20 cellular contexts compared by ENCODE assay signal in the genomic region with DNA sequence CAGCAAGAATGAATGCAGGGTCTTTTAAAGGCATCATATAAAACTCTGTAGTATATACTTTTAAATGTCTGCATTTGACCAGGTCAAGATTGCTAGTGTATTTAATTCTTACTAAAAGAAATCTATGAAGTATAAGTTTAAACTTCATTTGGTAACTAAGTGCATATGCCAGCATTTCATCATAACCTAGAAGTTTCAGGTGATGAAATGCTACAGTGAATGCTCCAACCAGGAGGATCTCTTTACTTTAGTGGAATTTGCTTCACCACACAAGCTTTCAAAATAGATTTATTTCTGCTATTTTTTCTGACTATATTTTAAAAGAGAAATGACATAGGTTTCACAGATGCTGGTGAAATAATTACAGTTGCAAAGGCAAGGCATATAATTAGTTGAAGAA.
DNase-seq lines count a peak whose midpoint lies in the region; ATAC-seq and TF ChIP-seq lines count a peak whose summit lies in the region.
"Had no signal": no experiment of that assay in that cellular context is flagged by ENCODE, and none has a peak within 500 bp of the region (broad histone marks: within the 10 kb centered on the region; RNA-seq: fewer than 3 reads in every experiment).

No MANE protein-coding gene starts in this region.

- TF ChIP-seq POLR2A in right lobe of liver (IDR thresholded peaks at IDR 0.05): no peak

- DNase-seq in NOMO-1 treated with DMSO at 0.1 percent for 48 hours (lab: John Stamatoyannopoulos, UW; ENCODE audit: unreplicated experiment): peak; percentile 33
- DNase-seq in NOMO-1 treated with dmso at 0.1 percent for 144 hours (lab: John Stamatoyannopoulos, UW; ENCODE audit: unreplicated experiment): no peak
- no peak for DNase-seq in HFFc6
- no peak for DNase-seq in brain microvascular endothelial cell
- no peak for DNase-seq in right lobe of liver
- DNase-seq in glutamatergic neuron: no peak
- DNase-seq in activated CD8-positive, alpha-beta memory T cell treated with anti-CD3 and anti-CD28 coated beads, Interleukin-2, amount 10 ng/mL, durations not matched to agents 7 days and 5 days: no peak
- DNase-seq in Right ventricle myocardium superior: no peak
- DNase-seq: activated CD4-positive, alpha-beta T cell treated with anti-CD3 and anti-CD28 coated beads for 48 hours; activated T-cell treated with anti-CD3 and anti-CD28 coated beads, Interleukin-2, amount 50 U/mL, for 1 hour; colonic mucosa; DMS53; GOT3; NCI-H2029; NCI-H510A; T1000 had no signal

- no peaks in the 10 kb centered on the region for H3K36me3 ChIP-seq in brain microvascular endothelial cell (replicated peaks)
- no peaks in the 10 kb centered on the region for H3K36me3 ChIP-seq in right lobe of liver
- H3K36me3 ChIP-seq: colonic mucosa, tibial nerve had no signal

- no peaks in the 10 kb centered on the region for H3K9me3 ChIP-seq in right lobe of liver
- H3K9me3 ChIP-seq: BLaER1, colonic mucosa, tibial nerve had no signal

- TF ChIP-seq CTCF in HFFc6 (IDR thresholded peaks at IDR 0.05) (no peak), brain microvascular endothelial cell (IDR thresholded peaks at IDR 0.05; ENCODE audit: low read depth, low read length, missing control alignments) (no peak), right lobe of liver (IDR thresholded peaks at IDR 0.05) (no peak), glutamatergic neuron (IDR thresholded peaks at IDR 0.05; ENCODE audit: partially characterized antibody, unreplicated experiment) (no peak)

- CTCF ChIA-PET in activated CD8-positive, alpha-beta memory T cell treated with anti-CD3 and anti-CD28 coated beads, Interleukin-2, amount 10 ng/mL, durations not matched to agents 7 days and 5 days (lab: Charles Lee): interaction anchor here (0.6 kb wide), 1 partner anchor 57 kb away, joined by 3 read pairs; no protein-coding TSS in a partner anchor

- H3K27ac ChIP-seq in brain microvascular endothelial cell: peak overlapping the region; percentile 82
- no peak overlapping the region for H3K27ac ChIP-seq in right lobe of liver
- H3K27ac ChIP-seq: 22Rv1, BLaER1, colonic mucosa, tibial nerve had no signal

- H3K4me1 ChIP-seq in right lobe of liver: peaks cover 0 to 23% (median 4%) of the 10 kb centered on the region in 4 donors
- H3K4me1 ChIP-seq: BLaER1, colonic mucosa, tibial nerve had no signal

- intact Hi-C loops in right lobe of liver (cut with DNase I): no loop called here
- intact Hi-C loops in Right ventricle myocardium superior (cut with DNase I): no loop called here

- H3K9me3 Mint-ChIP-seq in HFFc6: no peaks in the 10 kb centered on the region
- no peaks in the 10 kb centered on the region for H3K9me3 Mint-ChIP-seq in glutamatergic neuron (ENCODE audit: unreplicated experiment)
- no peaks in the 10 kb centered on the region for H3K9me3 Mint-ChIP-seq in activated CD8-positive, alpha-beta memory T cell treated with anti-CD3 and anti-CD28 coated beads, Interleukin-2, amount 10 ng/mL, durations not matched to agents 7 days and 5 days (ENCODE audit: low read depth)
- H3K9me3 Mint-ChIP-seq: natural killer cell treated with Interleukin-12 subunit alpha and Interleukin-12 subunit beta and Interleukin-15 and Interleukin-18, amount 100 ng/mL, for 72 hours had no signal

- ATAC-seq in right lobe of liver (peak; percentile 45 to 78 (median 57)), Right ventricle myocardium superior (ENCODE audit: poor library complexity) (no peak)
- ATAC-seq in activated CD8-positive, alpha-beta memory T cell treated with anti-CD3 and anti-CD28 coated beads, Interleukin-2, amount 10 ng/mL, durations not matched to agents 7 days and 5 days: no peak
- ATAC-seq: natural killer cell treated with Interleukin-12 subunit alpha and Interleukin-12 subunit beta and Interleukin-15 and Interleukin-18, amount 100 ng/mL, for 72 hours had no signal

- H3K4me3 Mint-ChIP-seq in HFFc6 (no peak overlapping the region), glutamatergic neuron (ENCODE audit: unreplicated experiment) (no peak overlapping the region)
- no peak overlapping the region for H3K4me3 Mint-ChIP-seq in activated CD8-positive, alpha-beta memory T cell treated with anti-CD3 and anti-CD28 coated beads, Interleukin-2, amount 10 ng/mL, durations not matched to agents 7 days and 5 days
- H3K4me3 Mint-ChIP-seq: natural killer cell treated with Interleukin-12 subunit alpha and Interleukin-12 subunit beta and Interleukin-15 and Interleukin-18, amount 100 ng/mL, for 72 hours had no signal

- no peaks in the 10 kb centered on the region for H3K27me3 Mint-ChIP-seq in HFFc6 (ENCODE audit: insufficient read depth)
- H3K27me3 Mint-ChIP-seq in glutamatergic neuron (ENCODE audit: unreplicated experiment): no peaks in the 10 kb centered on the region
- no peaks in the 10 kb centered on the region for H3K27me3 Mint-ChIP-seq in activated CD8-positive, alpha-beta memory T cell treated with anti-CD3 and anti-CD28 coated beads, Interleukin-2, amount 10 ng/mL, durations not matched to agents 7 days and 5 days
- H3K27me3 Mint-ChIP-seq: natural killer cell treated with Interleukin-12 subunit alpha and Interleukin-12 subunit beta and Interleukin-15 and Interleukin-18, amount 100 ng/mL, for 72 hours had no signal

- peaks cover 29% of the 10 kb centered on the region for H3K36me3 Mint-ChIP-seq in HFFc6 (ENCODE audit: low read depth)
- H3K36me3 Mint-ChIP-seq in glutamatergic neuron (ENCODE audit: unreplicated experiment): no peaks in the 10 kb centered on the region
- H3K36me3 Mint-ChIP-seq in activated CD8-positive, alpha-beta memory T cell treated with anti-CD3 and anti-CD28 coated beads, Interleukin-2, amount 10 ng/mL, durations not matched to agents 7 days and 5 days: peaks cover 23% of the 10 kb centered on the region

- H3K27me3 ChIP-seq in brain microvascular endothelial cell (replicated peaks): no peaks in the 10 kb centered on the region
- no peaks in the 10 kb centered on the region for H3K27me3 ChIP-seq in right lobe of liver
- H3K27me3 ChIP-seq: BLaER1, colonic mucosa, tibial nerve had no signal

- in situ Hi-C loops in brain microvascular endothelial cell (cut with HindIII; ENCODE audit: low pct_ligation_motif_present, low sequenced_read_pairs): no loop called here

- H3K4me1 Mint-ChIP-seq in HFFc6 (ENCODE audit: low read depth) (peaks cover 55% of the 10 kb centered on the region), glutamatergic neuron (ENCODE audit: low read depth, unreplicated experiment) (no peaks in the 10 kb centered on the region)
- H3K4me1 Mint-ChIP-seq in activated CD8-positive, alpha-beta memory T cell treated with anti-CD3 and anti-CD28 coated beads, Interleukin-2, amount 10 ng/mL, durations not matched to agents 7 days and 5 days: peaks cover 32% of the 10 kb centered on the region

- H3K27ac Mint-ChIP-seq in HFFc6 (peak overlapping the region; percentile 95), glutamatergic neuron (ENCODE audit: unreplicated experiment) (no peak overlapping the region)
- H3K27ac Mint-ChIP-seq in activated CD8-positive, alpha-beta memory T cell treated with anti-CD3 and anti-CD28 coated beads, Interleukin-2, amount 10 ng/mL, durations not matched to agents 7 days and 5 days: no peak overlapping the region

- no peak overlapping the region for H3K4me3 ChIP-seq in brain microvascular endothelial cell (ENCODE audit: low read depth, low read length)
- no peak overlapping the region for H3K4me3 ChIP-seq in right lobe of liver
- H3K4me3 ChIP-seq: BLaER1, colonic mucosa, tibial nerve had no signal

Comparison
In these comparisons a context has a peak if more than half of its experiments do, and no peak if none do; other contexts are left out.
1. ATAC-seq: peak in right lobe of liver (4 of 4); none in activated CD8-positive, alpha-beta memory T cell treated with anti-CD3 and anti-CD28 coated beads, Interleukin-2, amount 10 ng/mL, durations not matched to agents 7 days and 5 days (single experiment) and Right ventricle myocardium superior (single experiment).